In genomic region chr10:96664563-96664962, GRCh38 we compare ENCODE assay signal across 1 cellular context.
TF ChIP-seq lines count a peak whose summit lies in the region.

No MANE protein-coding gene starts in this region.

TF ChIP-seq in K562, 482 proteins besides CTCF, POLR2A, EP300 and RAD21 (continued from another document):
- TF ChIP-seq PBX2 (CRISPR knock-in tag; IDR thresholded peaks at IDR 0.05; ENCODE audit: low read depth) (no peak), PBX2 (tag; conservative IDR thresholded peaks at IDR 0.05; ENCODE audit: low read depth) (0 out of 2 replicates have a peak, but pooled peaks have one; percentile 36), KLF1 (tag; IDR thresholded peaks at IDR 0.05) (no peak), ZNF778 (CRISPR knock-in tag; IDR thresholded peaks at IDR 0.05) (no peak), SETDB1 (IDR thresholded peaks at IDR 0.05; ENCODE audit: low read length) (no peak), ZNF280B (CRISPR knock-in tag; IDR thresholded peaks at IDR 0.05) (no peak), MEIS2 (IDR thresholded peaks at IDR 0.05; ENCODE audit: partially characterized antibody) (peak; percentile 78)
